9 cellular contexts compared by ENCODE assay signal in genomic region chr5:159451197-159452052, GRCh38.
DNase-seq lines count a peak whose midpoint lies in the region; ATAC-seq and TF ChIP-seq lines count a peak whose summit lies in the region.
"Had no signal": no experiment of that assay in that cellular context is flagged by ENCODE, and none has a peak within 500 bp of the region (broad histone marks: within the 10 kb centered on the region; RNA-seq: fewer than 3 reads in every experiment).

No MANE protein-coding gene starts in this region.

- H3K4me2 ChIP-seq in PC-9: peak overlapping the region; percentile 29; the same call in 1 of the 2 replicates
- peak overlapping the region; percentile 44 for H3K4me2 ChIP-seq in osteoblast (ENCODE audit: insufficient read depth, low read length)

- H3K36me3 ChIP-seq in PC-9 (ENCODE audit: low read depth) (no peaks in the 10 kb centered on the region), osteoblast (ENCODE audit: insufficient read depth, low read length) (no peaks in the 10 kb centered on the region)

- H3K4me1 ChIP-seq in PC-9 (replicated peaks; ENCODE audit: insufficient read depth) (peaks cover 29% of the 10 kb centered on the region), osteoblast (ENCODE audit: insufficient read depth, low read length) (peaks cover 16% of the 10 kb centered on the region)

- H3K9me3 ChIP-seq in PC-9 (ENCODE audit: insufficient read depth, low read depth): no peaks in the 10 kb centered on the region
- H3K9me3 ChIP-seq in osteoblast (ENCODE audit: low read depth, low read length): no peaks in the 10 kb centered on the region

- H3F3A ChIP-seq in PC-9 (ENCODE audit: insufficient read depth, low read depth): peaks cover 11% of the 10 kb centered on the region

- POLR2A ChIA-PET in PC-9 (lab: Charles Lee; ENCODE audit: unreplicated experiment): interaction anchor here (0.5 to 0.7 kb wide), 2 partner anchors 117 to 1071 kb away, joined by 6 to 15 read pairs; no protein-coding TSS in a partner anchor

- DNase-seq in AG10803 (ENCODE audit: low read depth) (peak; percentile 95), PC-9 (peak; percentile 53 to 81), fibroblast of mammary gland (ENCODE audit: low read depth) (peak; percentile 97), osteoblast (ENCODE audit: insufficient read length, low spot score, missing footprints) (peak; percentile 94), T-helper 9 cell (no peak), cerebellar cortex (ENCODE audit: low spot score) (no peak)
- DNase-seq: NCI-H1694 treated with DMSO at 0.1 percent for 48 hours had no signal

- H2AFZ ChIP-seq in PC-9 (no peak overlapping the region), osteoblast (ENCODE audit: low read length) (peak overlapping the region; percentile 60)

- H4K20me1 ChIP-seq in PC-9 (ENCODE audit: insufficient read depth) (no peaks in the 10 kb centered on the region), osteoblast (ENCODE audit: insufficient read depth, low read length) (no peaks in the 10 kb centered on the region)

- 0 out of 2 replicates have a peak overlapping the region, but pooled peaks have one; percentile 6 for H3K27ac ChIP-seq in PC-9
- H3K27ac ChIP-seq in osteoblast (ENCODE audit: low read depth, low read length): peak overlapping the region; percentile 64

- TF ChIP-seq CTCF in AG10803 (conservative IDR thresholded peaks at IDR 0.05; ENCODE audit: low read length): no peak
- TF ChIP-seq CTCF in PC-9 (conservative IDR thresholded peaks at IDR 0.05): no peak
- no peak for TF ChIP-seq CTCF in fibroblast of mammary gland (conservative IDR thresholded peaks at IDR 0.05; ENCODE audit: control insufficient read depth, insufficient read depth, low read depth, low read length)
- no peak for TF ChIP-seq CTCF in osteoblast (IDR thresholded peaks at IDR 0.05; ENCODE audit: extremely low read depth, low read depth, low read length)

- CTCF ChIA-PET in PC-9 (lab: Charles Lee): interaction anchor here (1.0 kb wide), 2 partner anchors 461 to 467 kb away, joined by 4 to 5 read pairs; no protein-coding TSS in a partner anchor

- H3K27me3 ChIP-seq in PC-9 (ENCODE audit: insufficient read depth, low read depth) (no peaks in the 10 kb centered on the region), osteoblast (ENCODE audit: insufficient read depth, low read length) (peaks cover 3% of the 10 kb centered on the region)

- H3K79me2 ChIP-seq in PC-9 (ENCODE audit: low read depth): no peaks in the 10 kb centered on the region
- H3K79me2 ChIP-seq in osteoblast (ENCODE audit: insufficient read depth, low read length): no peaks in the 10 kb centered on the region

- H3K9me2 ChIP-seq in PC-9 (ENCODE audit: insufficient read depth): no peaks in the 10 kb centered on the region

- no peak for ATAC-seq in HG02571 (IDR thresholded peaks at IDR 0.05; ENCODE audit: unreplicated experiment)
- no peak for ATAC-seq in HG02981 (IDR thresholded peaks at IDR 0.05; ENCODE audit: unreplicated experiment)

- no TSS peak for BruUV-seq in PC-9 (replicated peaks; lab: Mats Ljungman, UMichigan)

- intact Hi-C loops in PC-9 (cut with micrococcal nuclease; ENCODE audit: unreplicated experiment): loop anchor here (1.0 kb wide), 1 partner anchor 54 kb away; no protein-coding TSS in a partner anchor

- no peak overlapping the region for H3K4me3 ChIP-seq in AG10803 (ENCODE audit: low read length)
- H3K4me3 ChIP-seq in PC-9: no peak overlapping the region
- no peak overlapping the region for H3K4me3 ChIP-seq in fibroblast of mammary gland (ENCODE audit: control insufficient read depth, low read depth, low read length)
- no peak overlapping the region for H3K4me3 ChIP-seq in osteoblast (ENCODE audit: insufficient read depth, low read length)

Comparison
In these comparisons a context has a peak if more than half of its experiments do, and no peak if none do; other contexts are left out.
1. DNase-seq: peak in AG10803 (single experiment), PC-9 (2 of 2), fibroblast of mammary gland (single experiment) and osteoblast (single experiment); none in T-helper 9 cell (single experiment) and cerebellar cortex (single experiment).